1 cellular context compared by ENCODE assay signal in genomic region chr4:39179681-39180080, GRCh38.
TF ChIP-seq lines count a peak whose summit lies in the region.

No MANE protein-coding gene starts in this region.

TF ChIP-seq in SK-N-SH, 30 proteins besides CTCF, POLR2A, EP300 and RAD21 (continued from another document):
- TF ChIP-seq USF1 (IDR thresholded peaks at IDR 0.05; ENCODE audit: borderline replicate concordance, low read depth) (no peak), POLR2AphosphoS5 (IDR thresholded peaks at IDR 0.05; ENCODE audit: low read depth, low read length) (no peak), NRF1 (IDR thresholded peaks at IDR 0.05; ENCODE audit: low read depth, low read length) (no peak), FOSL2 (IDR thresholded peaks at IDR 0.05; ENCODE audit: borderline replicate concordance, low read depth) (no peak), MAX (IDR thresholded peaks at IDR 0.05; ENCODE audit: low read depth) (no peak), TAF1 (IDR thresholded peaks at IDR 0.05; ENCODE audit: borderline replicate concordance, low read depth, low read length) (no peak)
